In genomic region chrX:110066488-110067225, GRCh38 we compare ENCODE assay signal across 25 cellular contexts.
DNase-seq lines count a peak whose midpoint lies in the region; ATAC-seq, FAIRE-seq and TF ChIP-seq lines count a peak whose summit lies in the region.
"Had no signal": no experiment of that assay in that cellular context is flagged by ENCODE, and none has a peak within 500 bp of the region (broad histone marks: within the 10 kb centered on the region; RNA-seq: fewer than 3 reads in every experiment).

No MANE protein-coding gene starts in this region.

- intact Hi-C loops in psoas muscle (cut with DNase I): no loop called here
- intact Hi-C loops in left colon (cut with DNase I, micrococcal nuclease): no loop called here

- no peak for TF ChIP-seq CTCF in psoas muscle (IDR thresholded peaks at IDR 0.05)

- H3K4me3 ChIP-seq in psoas muscle: no peak overlapping the region
- H3K4me3 ChIP-seq: MG63, spleen had no signal

- peak; percentile 51 for FAIRE-seq in colon (lab: Jason Lieb, UNC)

- H3K36me3 ChIP-seq in psoas muscle (ENCODE audit: insufficient read depth in 1 of 2, low read depth in 1 of 2): no peaks in the 10 kb centered on the region
- H3K36me3 ChIP-seq: MG63 had no signal

- DNase-seq in DMS153 (lab: John Stamatoyannopoulos, UW): peak; percentile 24
- DNase-seq in DMS153 treated with DMSO at 0.1 percent for 48 hours (lab: John Stamatoyannopoulos, UW; ENCODE audit: unreplicated experiment): no peak
- DNase-seq in NCI-H146 treated with DMSO at 0.1 percent for 48 hours (lab: John Stamatoyannopoulos, UW; ENCODE audit: unreplicated experiment): peak; percentile 51
- no peak for DNase-seq in psoas muscle
- no peak for DNase-seq in left colon
- no peak for DNase-seq in activated T-cell treated with anti-CD3 and anti-CD28 coated beads, Interleukin-2, amount 50 U/mL, for 1 hour
- no peak for DNase-seq in NCI-H82 treated with DMSO at 0.1 percent for 48 hours (lab: John Stamatoyannopoulos, UW; ENCODE audit: unreplicated experiment)
- DNase-seq: activated naive CD8-positive, alpha-beta T cell treated with anti-CD3 and anti-CD28 coated beads, Interleukin-2, amount 50 U/mL, for 24 hours; AML-193; effector CD8-positive, alpha-beta T cell; EL; foreskin melanocyte; kidney glomerular epithelial cell; MG63; NCI-H1694 treated with DMSO at 0.1 percent for 48 hours; nucleus accumbens; RPMI8226; spleen; stimulated activated CD4-positive, alpha-beta T cell treated with anti-CD3 and anti-CD28 coated beads, Interleukin-4, amount 100 ng/mL, for 1 hour; stimulated activated naive CD4-positive, alpha-beta T cell had no signal

- H3K27me3 ChIP-seq in psoas muscle (ENCODE audit: insufficient read depth in 3 of 3, low read length in 2 of 3): peaks cover 0 to 10% (median 0%) of the 10 kb centered on the region in 3 donors
- H3K27me3 ChIP-seq: MG63, spleen had no signal

- peaks cover 12% of the 10 kb centered on the region for H3K4me1 ChIP-seq in psoas muscle
- H3K4me1 ChIP-seq: spleen had no signal

- peak overlapping the region; percentile 78 for H3K27ac ChIP-seq in psoas muscle
- H3K27ac ChIP-seq: 22Rv1, spleen had no signal

- 36 to 50% (median 44%) methylated on average over 7 of the region's 7 CpGs for WGBS in psoas muscle, 3 donors

- H3K9me3 ChIP-seq in psoas muscle: no peaks in the 10 kb centered on the region
- H3K9me3 ChIP-seq: MG63, spleen had no signal

- ATAC-seq in psoas muscle (peak; percentile 72 to 90 (median 84)), left colon (no peak)
- ATAC-seq: activated naive CD8-positive, alpha-beta T cell treated with anti-CD3 and anti-CD28 coated beads, Interleukin-2, amount 50 U/mL, for 24 hours; esophagus mucosa; HCT116; SK-N-SH treated with all-trans-retinoic acid at 6 μM for 48 hours had no signal

Comparison
In these comparisons a context has a peak if more than half of its experiments do, and no peak if none do; other contexts are left out.
1. DNase-seq: peak in DMS153 (single experiment) and NCI-H146 treated with DMSO at 0.1 percent for 48 hours (single experiment); none in DMS153 treated with DMSO at 0.1 percent for 48 hours (single experiment), psoas muscle (0 of 2), left colon (0 of 2), activated T-cell treated with anti-CD3 and anti-CD28 coated beads, Interleukin-2, amount 50 U/mL, for 1 hour (single experiment) and NCI-H82 treated with DMSO at 0.1 percent for 48 hours (single experiment).